1 cellular context compared by ENCODE assay signal in the genomic region with DNA sequence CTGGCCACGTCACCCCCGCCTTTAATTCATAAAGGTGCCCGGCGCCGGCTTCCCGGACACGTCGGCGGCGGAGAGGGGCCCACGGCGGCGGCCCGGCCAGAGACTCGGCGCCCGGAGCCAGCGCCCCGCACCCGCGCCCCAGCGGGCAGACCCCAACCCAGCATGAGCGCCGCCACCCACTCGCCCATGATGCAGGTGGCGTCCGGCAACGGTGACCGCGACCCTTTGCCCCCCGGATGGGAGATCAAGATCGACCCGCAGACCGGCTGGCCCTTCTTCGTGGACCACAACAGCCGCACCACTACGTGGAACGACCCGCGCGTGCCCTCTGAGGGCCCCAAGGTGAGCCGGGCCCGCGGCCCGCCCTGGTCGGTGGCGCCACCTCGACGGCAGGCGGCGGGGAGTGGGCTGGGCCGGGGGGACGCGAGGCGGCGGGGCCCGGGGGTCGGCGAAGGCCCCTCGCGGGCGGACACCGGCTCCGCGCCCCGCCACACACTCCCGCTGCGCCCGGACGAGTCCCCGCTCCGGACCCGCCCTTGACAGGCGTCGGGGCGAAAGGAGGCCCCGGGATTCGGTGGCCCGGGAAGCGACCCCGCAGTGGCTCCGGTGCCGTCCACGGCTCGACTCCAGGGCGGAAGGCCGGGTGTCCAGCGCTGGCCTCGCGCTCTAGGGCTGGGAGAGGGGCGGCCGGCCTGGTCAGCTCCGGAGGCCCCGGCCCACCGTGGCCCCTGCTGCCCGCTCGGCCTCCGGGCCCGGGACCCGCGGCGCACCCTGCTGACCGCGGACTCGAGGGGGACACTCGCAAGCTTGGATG.
A peak's percentile ranks its signal among the peaks of the same experiment; 100 is the strongest.
TF ChIP-seq lines count a peak whose summit lies in the region.

No MANE protein-coding gene starts in this region.

TF ChIP-seq in WTC11, 78 proteins besides CTCF, POLR2A, EP300 and RAD21 (continued from another document):
- TF ChIP-seq, protein P1, sequence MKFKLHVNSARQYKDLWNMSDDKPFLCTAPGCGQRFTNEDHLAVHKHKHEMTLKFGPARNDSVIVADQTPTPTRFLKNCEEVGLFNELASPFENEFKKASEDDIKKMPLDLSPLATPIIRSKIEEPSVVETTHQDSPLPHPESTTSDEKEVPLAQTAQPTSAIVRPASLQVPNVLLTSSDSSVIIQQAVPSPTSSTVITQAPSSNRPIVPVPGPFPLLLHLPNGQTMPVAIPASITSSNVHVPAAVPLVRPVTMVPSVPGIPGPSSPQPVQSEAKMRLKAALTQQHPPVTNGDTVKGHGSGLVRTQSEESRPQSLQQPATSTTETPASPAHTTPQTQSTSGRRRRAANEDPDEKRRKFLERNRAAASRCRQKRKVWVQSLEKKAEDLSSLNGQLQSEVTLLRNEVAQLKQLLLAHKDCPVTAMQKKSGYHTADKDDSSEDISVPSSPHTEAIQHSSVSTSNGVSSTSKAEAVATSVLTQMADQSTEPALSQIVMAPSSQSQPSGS (CRISPR knock-in tag; IDR thresholded peaks at IDR 0.05; ENCODE audit: borderline replicate concordance, low read depth) = no peak
- TF ChIP-seq ETV6 (CRISPR knock-in tag; IDR thresholded peaks at IDR 0.05) (0 out of 2 replicates have a peak, but pooled peaks have one; percentile 23), CBFB (CRISPR knock-in tag; IDR thresholded peaks at IDR 0.05; ENCODE audit: low read depth) (no peak), SP1 (CRISPR knock-in tag; conservative IDR thresholded peaks at IDR 0.05) (no peak), GABPB1 (CRISPR knock-in tag; IDR thresholded peaks at IDR 0.05) (no peak), SMAD4 (CRISPR knock-in tag; IDR thresholded peaks at IDR 0.05) (no peak)
- TF ChIP-seq, protein P2, sequence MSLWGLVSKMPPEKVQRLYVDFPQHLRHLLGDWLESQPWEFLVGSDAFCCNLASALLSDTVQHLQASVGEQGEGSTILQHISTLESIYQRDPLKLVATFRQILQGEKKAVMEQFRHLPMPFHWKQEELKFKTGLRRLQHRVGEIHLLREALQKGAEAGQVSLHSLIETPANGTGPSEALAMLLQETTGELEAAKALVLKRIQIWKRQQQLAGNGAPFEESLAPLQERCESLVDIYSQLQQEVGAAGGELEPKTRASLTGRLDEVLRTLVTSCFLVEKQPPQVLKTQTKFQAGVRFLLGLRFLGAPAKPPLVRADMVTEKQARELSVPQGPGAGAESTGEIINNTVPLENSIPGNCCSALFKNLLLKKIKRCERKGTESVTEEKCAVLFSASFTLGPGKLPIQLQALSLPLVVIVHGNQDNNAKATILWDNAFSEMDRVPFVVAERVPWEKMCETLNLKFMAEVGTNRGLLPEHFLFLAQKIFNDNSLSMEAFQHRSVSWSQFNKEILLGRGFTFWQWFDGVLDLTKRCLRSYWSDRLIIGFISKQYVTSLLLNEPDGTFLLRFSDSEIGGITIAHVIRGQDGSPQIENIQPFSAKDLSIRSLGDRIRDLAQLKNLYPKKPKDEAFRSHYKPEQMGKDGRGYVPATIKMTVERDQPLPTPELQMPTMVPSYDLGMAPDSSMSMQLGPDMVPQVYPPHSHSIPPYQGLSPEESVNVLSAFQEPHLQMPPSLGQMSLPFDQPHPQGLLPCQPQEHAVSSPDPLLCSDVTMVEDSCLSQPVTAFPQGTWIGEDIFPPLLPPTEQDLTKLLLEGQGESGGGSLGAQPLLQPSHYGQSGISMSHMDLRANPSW (CRISPR knock-in tag; conservative IDR thresholded peaks at IDR 0.05; ENCODE audit: low read depth) = no peak
